In genomic region chrX:2703991-2704369, GRCh38 we compare ENCODE assay signal across 11 cellular contexts. TPM values are rescaled to one million over a fixed set of nuclear protein-coding genes. Genes with fewer than 3 reads are reported as not detected.
A peak's percentile ranks its signal among the peaks of the same experiment; 100 is the strongest.
DNase-seq lines count a peak whose midpoint lies in the region; ATAC-seq, FAIRE-seq and TF ChIP-seq lines count a peak whose summit lies in the region.
"Had no signal": no experiment of that assay in that cellular context is flagged by ENCODE, and none has a peak within 500 bp of the region (broad histone marks: within the 10 kb centered on the region; RNA-seq: fewer than 3 reads in every experiment).

No MANE protein-coding gene starts in this region.

- CTCF ChIA-PET in Caco-2 (lab: Charles Lee), result no interaction called here

- TF ChIP-seq CTCF in Caco-2 (IDR thresholded peaks at IDR 0.05; ENCODE audit: insufficient read depth in 1 of 2, low read depth in 1 of 2, low read length in 1 of 2, severe bottlenecking in 1 of 2, unreplicated experiment in 1 of 2) (no peak), gastroesophageal sphincter (IDR thresholded peaks at IDR 0.05) (peak in 3 of 4 experiments; percentile 50 to 63 (median 54))

- no TSS peak for BruUV-seq in Caco-2 (replicated peaks; lab: Mats Ljungman, UMichigan)

- H3K27me3 ChIP-seq in Caco-2 (replicated peaks; ENCODE audit: control insufficient read depth, insufficient read depth, low read length), result no peaks in the 10 kb centered on the region
- no peaks in the 10 kb centered on the region for H3K27me3 ChIP-seq in gastroesophageal sphincter
- H3K27me3 ChIP-seq in rectal smooth muscle tissue (ENCODE audit: control insufficient read depth, insufficient read depth, low read length), result no peaks in the 10 kb centered on the region
- H3K27me3 ChIP-seq: ovary had no signal

- H3K4me1 ChIP-seq in Caco-2 (peaks cover 15% of the 10 kb centered on the region), gastroesophageal sphincter (peaks cover 16 to 100% (median 40%) of the 10 kb centered on the region in 3 donors), rectal smooth muscle tissue (ENCODE audit: control insufficient read depth, insufficient read depth, low read length) (peaks cover 48% of the 10 kb centered on the region)

- 37 to 53% methylated on average over 7 to 9 of the region's 14 CpGs for WGBS in gastroesophageal sphincter (ENCODE audit: low coverage in 1 of 2), 2 donors

- H3K4me1 Mint-ChIP-seq in Caco-2 (ENCODE audit: low read depth, unreplicated experiment), result peaks cover 33% of the 10 kb centered on the region

- no peak for TF ChIP-seq EP300 in gastroesophageal sphincter (IDR thresholded peaks at IDR 0.05)

- H3K27me3 Mint-ChIP-seq in Caco-2 (ENCODE audit: insufficient read depth, unreplicated experiment), result no peaks in the 10 kb centered on the region

- H3K9me3 Mint-ChIP-seq in Caco-2 (ENCODE audit: unreplicated experiment), result peaks cover 11% of the 10 kb centered on the region
- H3K9me3 Mint-ChIP-seq in activated naive CD4-positive, alpha-beta T cell treated with anti-CD3 and anti-CD28 coated beads, Interleukin-2, amount 50 U/mL, for 72 hours, result peaks cover 8 to 13% of the 10 kb centered on the region in 2 donors

- no peak for TF ChIP-seq POLR2A in gastroesophageal sphincter (IDR thresholded peaks at IDR 0.05)

- ATAC-seq in activated naive CD4-positive, alpha-beta T cell treated with anti-CD3 and anti-CD28 coated beads, Interleukin-2, amount 50 U/mL, for 72 hours, result no peak
- ATAC-seq in gastroesophageal sphincter, result peak; percentile 57

- H3K27ac ChIP-seq in gastroesophageal sphincter, result peak overlapping the region in 3 of 4 donors; percentile 38 to 67 (median 64)
- H3K27ac ChIP-seq in rectal smooth muscle tissue (ENCODE audit: low read depth, low read length), result peak overlapping the region; percentile 67
- H3K27ac ChIP-seq: ovary had no signal

- no peak overlapping the region for H3K9ac ChIP-seq in rectal smooth muscle tissue (ENCODE audit: low read length)

- H3K36me3 Mint-ChIP-seq in Caco-2 (ENCODE audit: insufficient read depth, unreplicated experiment), result peaks cover 62% of the 10 kb centered on the region
- H3K36me3 Mint-ChIP-seq in activated naive CD4-positive, alpha-beta T cell treated with anti-CD3 and anti-CD28 coated beads, Interleukin-2, amount 50 U/mL, for 72 hours, result peaks cover 11 to 72% of the 10 kb centered on the region in 2 donors

- DNase-seq in Caco-2 (no peak), GM19239 (ENCODE audit: insufficient read length, low spot score) (no peak), hippocampal formation (lab: John Stamatoyannopoulos, UW) (no peak), NCI-H146 treated with DMSO at 0.1 percent for 48 hours (lab: John Stamatoyannopoulos, UW; ENCODE audit: unreplicated experiment) (no peak)
- DNase-seq in activated naive CD4-positive, alpha-beta T cell treated with anti-CD3 and anti-CD28 coated beads, Interleukin-2, amount 50 U/mL, for 72 hours (ENCODE audit: low spot score in 2 of 2), result no peak
- no peak for DNase-seq in stimulated activated CD8-positive, alpha-beta memory T cell treated with anti-CD3 and anti-CD28 coated beads, Interleukin-4, amount 100 ng/mL, for 48 hours
- DNase-seq: GOT3, ovary had no signal

- POLR2A ChIA-PET in Caco-2 (lab: Charles Lee), result no interaction called here

- H3K9me3 ChIP-seq in Caco-2 (no peaks in the 10 kb centered on the region), gastroesophageal sphincter (no peaks in the 10 kb centered on the region)
- H3K9me3 ChIP-seq: ovary had no signal

- H3K4me3 Mint-ChIP-seq in Caco-2 (ENCODE audit: unreplicated experiment), result no peak overlapping the region

- no peak overlapping the region for H3K4me3 ChIP-seq in Caco-2 (ENCODE audit: low read depth, low read length)
- peak overlapping the region in 1 of 2 donors; percentile 6 for H3K4me3 ChIP-seq in gastroesophageal sphincter
- H3K4me3 ChIP-seq in rectal smooth muscle tissue (ENCODE audit: low read length), result no peak overlapping the region
- H3K4me3 ChIP-seq: ovary had no signal

- no peak for FAIRE-seq in GM19239 (lab: Jason Lieb, UNC)
- FAIRE-seq: endometrium had no signal

- H3K36me3 ChIP-seq in Caco-2 (ENCODE audit: control insufficient read depth, insufficient read depth, low read length) (peaks cover 4% of the 10 kb centered on the region), gastroesophageal sphincter (peaks cover 0 to 6% of the 10 kb centered on the region in 2 donors), rectal smooth muscle tissue (ENCODE audit: control insufficient read depth, insufficient read depth, low read length) (no peaks in the 10 kb centered on the region)
- H3K36me3 ChIP-seq: ovary had no signal

- intact Hi-C loops in Caco-2 (cut with micrococcal nuclease; ENCODE audit: unreplicated experiment), result no loop called here

- peak overlapping the region; percentile 26 for H3K27ac Mint-ChIP-seq in Caco-2 (ENCODE audit: unreplicated experiment)
- peak overlapping the region; percentile 86 to 88 for H3K27ac Mint-ChIP-seq in activated naive CD4-positive, alpha-beta T cell treated with anti-CD3 and anti-CD28 coated beads, Interleukin-2, amount 50 U/mL, for 72 hours

RNA-seq across cellular contexts. Expression of gene CD99, which starts 12.9 kb away (rescaled TPM):
- total RNA-seq in Caco-2 (2022) (362 and 407 TPM in 2 replicates), gastroesophageal sphincter (100 to 1,000 TPM; 285 to 421 (median 292) TPM)
- total RNA-seq in activated naive CD4-positive, alpha-beta T cell treated with anti-CD3 and anti-CD28 coated beads, Interleukin-2, amount 50 U/mL, for 72 hours, result 100 to 1,000 TPM in 1 of 2 donors, 10 to 100 TPM in 1; 64.1 to 158 TPM

RNA-seq across cellular contexts. Expression of gene XG, which starts 47.9 kb away (rescaled TPM):
- total RNA-seq in Caco-2 (2022) (1.2 and 1.3 TPM in 2 replicates), gastroesophageal sphincter (under 1 TPM in 3 of 4 donors, not detected in 1; 0.19 to 0.67 (median 0.47) TPM)
- total RNA-seq in activated naive CD4-positive, alpha-beta T cell treated with anti-CD3 and anti-CD28 coated beads, Interleukin-2, amount 50 U/mL, for 72 hours, result under 1 TPM in 1 of 2 donors, not detected in 1; 0.51 TPM

Comparison
In these comparisons a context has a peak if more than half of its experiments do, and no peak if none do; other contexts are left out.
1. CTCF ChIP-seq: peak in gastroesophageal sphincter (3 of 4); none in Caco-2 (0 of 2).